Comparison of ENCODE assay signal across 13 cellular contexts in genomic region chr6:3340358-3340798, GRCh38.
DNase-seq lines count a peak whose midpoint lies in the region; ATAC-seq and TF ChIP-seq lines count a peak whose summit lies in the region.
"Had no signal": no experiment of that assay in that cellular context is flagged by ENCODE, and none has a peak within 500 bp of the region (broad histone marks: within the 10 kb centered on the region; RNA-seq: fewer than 3 reads in every experiment).

No MANE protein-coding gene starts in this region.

- no peak overlapping the region for H3K4me3 ChIP-seq in choroid plexus epithelial cell (ENCODE audit: low read depth, low read length)
- no peak overlapping the region for H3K4me3 ChIP-seq in liver (ENCODE audit: low read depth in 1 of 3, low read length in 3 of 3)
- no peak overlapping the region for H3K4me3 ChIP-seq in skeletal muscle satellite cell (ENCODE audit: low read length)
- no peak overlapping the region for H3K4me3 ChIP-seq in colonic mucosa
- H3K4me3 ChIP-seq: testis had no signal

- DNase-seq in GM03348 (ENCODE audit: low spot score) (peak; percentile 41), choroid plexus epithelial cell (ENCODE audit: low read depth) (peak; percentile 58), colonic mucosa (no peak), pons (ENCODE audit: low spot score) (no peak)
- DNase-seq in activated CD8-positive, alpha-beta memory T cell treated with anti-CD3 and anti-CD28 coated beads, Interleukin-2, amount 50 U/mL, for 4 hours: no peak
- DNase-seq: activated CD8-positive, alpha-beta memory T cell treated with anti-CD3 and anti-CD28 coated beads, Interleukin-2, amount 50 U/mL, for 48 hours; DMS153; naive thymus-derived CD8-positive, alpha-beta T cell; NCI-H526; testis had no signal

- peak; percentile 10 to 14 for TF ChIP-seq RAD21 in liver (IDR thresholded peaks at IDR 0.05)

- ATAC-seq in HG03280 (IDR thresholded peaks at IDR 0.05; ENCODE audit: unreplicated experiment): no peak
- ATAC-seq: naive thymus-derived CD8-positive, alpha-beta T cell had no signal

- no peak overlapping the region for H3K9ac ChIP-seq in liver (ENCODE audit: low read depth in 1 of 2, low read length in 2 of 2)
- H3K9ac ChIP-seq in skeletal muscle satellite cell (ENCODE audit: low read depth, low read length): no peak overlapping the region
- H3K9ac ChIP-seq in colonic mucosa (ENCODE audit: low read depth in 2 of 2, low read length in 2 of 2): no peak overlapping the region

- WGBS in liver: 58% methylated on average over 12 of the region's 12 CpGs

- H3K36me3 ChIP-seq in liver (ENCODE audit: control insufficient read depth in 4 of 4, insufficient read depth in 3 of 4, low read depth in 1 of 4, low read length in 3 of 4) (no peaks in the 10 kb centered on the region), skeletal muscle satellite cell (ENCODE audit: insufficient read depth, low read length) (no peaks in the 10 kb centered on the region), colonic mucosa (no peaks in the 10 kb centered on the region)

- H3K4me1 ChIP-seq in liver (ENCODE audit: control insufficient read depth in 4 of 4, insufficient read depth in 4 of 4, low read length in 3 of 4) (peaks cover 7 to 20% (median 15%) of the 10 kb centered on the region in 4 donors), skeletal muscle satellite cell (ENCODE audit: control insufficient read depth, insufficient read depth, low read length) (peaks cover 37% of the 10 kb centered on the region), colonic mucosa (peaks cover 11% of the 10 kb centered on the region)
- H3K4me1 ChIP-seq: testis had no signal

- intact Hi-C loops in colonic mucosa (cut with DNase I): no loop called here

- H3K27me3 ChIP-seq in liver (ENCODE audit: control insufficient read depth in 4 of 4, insufficient read depth in 4 of 4, low read length in 3 of 4) (no peaks in the 10 kb centered on the region), skeletal muscle satellite cell (ENCODE audit: control insufficient read depth, insufficient read depth, low read length) (no peaks in the 10 kb centered on the region), colonic mucosa (no peaks in the 10 kb centered on the region)
- H3K27me3 ChIP-seq: testis had no signal

- H3K27ac ChIP-seq in liver (ENCODE audit: low read depth in 1 of 2, low read length in 2 of 2) (peak overlapping the region; percentile 71 to 75), colonic mucosa (no peak overlapping the region)
- H3K27ac ChIP-seq: testis had no signal

- H3K4me2 ChIP-seq in skeletal muscle satellite cell (ENCODE audit: low read length): peak overlapping the region; percentile 59

- H3K9me3 ChIP-seq in liver (ENCODE audit: control insufficient read depth in 4 of 4, low read length in 3 of 4) (no peaks in the 10 kb centered on the region), skeletal muscle satellite cell (replicated peaks; ENCODE audit: low read length) (no peaks in the 10 kb centered on the region), colonic mucosa (no peaks in the 10 kb centered on the region)
- H3K9me3 ChIP-seq: testis had no signal

- no peak for TF ChIP-seq CTCF in choroid plexus epithelial cell (conservative IDR thresholded peaks at IDR 0.05; ENCODE audit: low read depth, low read length)
- no peak for TF ChIP-seq CTCF in liver (IDR thresholded peaks at IDR 0.05; ENCODE audit: low read depth, low read length, missing input control)
- TF ChIP-seq CTCF in colonic mucosa (IDR thresholded peaks at IDR 0.05): no peak

TF ChIP-seq in liver, 16 proteins besides CTCF, POLR2A, EP300 and RAD21:
- TF ChIP-seq FOXA1 (IDR thresholded peaks at IDR 0.05) (no peak), ZBTB33 (IDR thresholded peaks at IDR 0.05) (peak; percentile 18), YY1 (IDR thresholded peaks at IDR 0.05) (peak; percentile 24), HNF4A (conservative IDR thresholded peaks at IDR 0.05) (peak; percentile 62), MAX (IDR thresholded peaks at IDR 0.05) (peak; percentile 60), JUND (IDR thresholded peaks at IDR 0.05) (peak in 1 of 2 donors; percentile 61), REST (IDR thresholded peaks at IDR 0.05) (peak; percentile 11), SP1 (IDR thresholded peaks at IDR 0.05) (peak; percentile 72), TAF1 (conservative IDR thresholded peaks at IDR 0.05) (no peak), GABPA (IDR thresholded peaks at IDR 0.05 in 1 of 2, conservative IDR thresholded peaks at IDR 0.05 in 1 of 2) (no peak), ATF3 (IDR thresholded peaks at IDR 0.05) (no peak), EGR1 (IDR thresholded peaks at IDR 0.05; ENCODE audit: low read depth in 2 of 2) (no peak), RXRA (IDR thresholded peaks at IDR 0.05) (peak; percentile 78 to 83), FOXA2 (IDR thresholded peaks at IDR 0.05) (no peak), NR2F2 (IDR thresholded peaks at IDR 0.05) (no peak), HNF4G (IDR thresholded peaks at IDR 0.05) (no peak)

Comparison
In these comparisons a context has a peak if more than half of its experiments do, and no peak if none do; other contexts are left out.
1. DNase-seq: peak in GM03348 (single experiment) and choroid plexus epithelial cell (single experiment); none in colonic mucosa (single experiment), pons (single experiment) and activated CD8-positive, alpha-beta memory T cell treated with anti-CD3 and anti-CD28 coated beads, Interleukin-2, amount 50 U/mL, for 4 hours (single experiment).